32 cellular contexts compared by ENCODE assay signal in the genomic region with DNA sequence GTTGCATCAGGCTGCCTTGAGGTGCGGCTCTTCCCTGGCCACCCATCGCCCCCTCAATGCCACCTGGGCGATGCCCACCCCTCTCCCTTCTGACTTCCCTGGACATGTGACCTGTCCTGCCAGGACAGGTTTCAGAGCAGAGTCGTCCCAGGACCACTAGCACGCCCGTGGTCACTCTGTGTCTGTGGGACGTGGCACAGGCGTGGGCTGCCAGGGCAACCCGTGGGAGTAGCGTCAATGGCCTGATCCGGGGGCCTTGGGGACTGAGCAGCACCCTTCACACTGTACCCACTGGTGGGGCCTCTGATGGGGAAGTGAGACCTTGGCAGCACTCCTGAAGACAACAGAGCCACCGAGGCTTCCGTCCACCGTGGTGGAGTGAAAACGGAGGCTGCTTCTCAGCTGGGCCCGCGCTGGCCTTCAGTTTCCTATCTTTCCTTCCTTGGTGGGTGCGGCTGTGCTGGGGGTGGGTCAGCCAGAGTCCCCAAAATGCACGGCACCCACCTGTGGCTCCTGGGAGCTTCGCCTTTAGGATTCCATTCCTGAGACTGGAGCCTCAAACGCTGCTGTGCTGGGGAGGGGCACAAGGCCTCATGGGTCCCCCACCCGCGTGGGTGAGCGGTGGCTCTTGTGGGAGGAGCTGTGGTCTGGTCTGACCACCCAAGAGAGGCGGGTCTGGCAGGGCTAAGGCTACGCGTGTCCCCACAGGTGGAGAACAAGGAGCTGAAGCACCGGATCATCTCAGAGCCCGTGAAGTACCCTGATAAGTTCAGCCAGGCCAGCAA. TPM values are rescaled to one million over a fixed set of nuclear protein-coding genes. Genes with fewer than 3 reads are reported as not detected.
A peak's percentile ranks its signal among the peaks of the same experiment; 100 is the strongest.
DNase-seq lines count a peak whose midpoint lies in the region; ATAC-seq and TF ChIP-seq lines count a peak whose summit lies in the region.
"Had no signal": no experiment of that assay in that cellular context is flagged by ENCODE, and none has a peak within 500 bp of the region (broad histone marks: within the 10 kb centered on the region; RNA-seq: fewer than 3 reads in every experiment).

No MANE protein-coding gene starts in this region.

- H3K4me3 Mint-ChIP-seq in stimulated activated memory B cell treated with anti-CD40 and anti-IgM and Interleukin-4, amounts not matched to agents 10 μg/mL and 1 μg/mL and 100 μg/mL, for 72 hours = no peak overlapping the region
- H3K4me3 Mint-ChIP-seq: activated CD4-positive, alpha-beta T cell treated with anti-CD3 and anti-CD28 coated beads for 36 hours; activated CD8-positive, alpha-beta T cell treated with anti-CD3 and anti-CD28 coated beads, Interleukin-2, amount 10 ng/mL, durations not matched to agents 7 days and 5 days; immature natural killer cell; neural progenitor cell; T-helper 2 cell treated with Interferon-gamma antibody and Interleukin-4, amounts not matched to agents 5 μg/mL and 100 μg/mL, for 36 hours had no signal

- H3K27me3 ChIP-seq in H7 (ENCODE audit: control insufficient read depth, insufficient read depth, low read length) (no peaks in the 10 kb centered on the region), lower lobe of right lung (ENCODE audit: low read depth) (peaks cover 5% of the 10 kb centered on the region)
- H3K27me3 ChIP-seq: neural progenitor cell had no signal

- H3K36me3 ChIP-seq in H7 (replicated peaks; ENCODE audit: control insufficient read depth, insufficient read depth, low read length) = no peaks in the 10 kb centered on the region
- H3K36me3 ChIP-seq in lower lobe of right lung = no peaks in the 10 kb centered on the region
- H3K36me3 ChIP-seq: brain microvascular endothelial cell, neural progenitor cell, stomach had no signal

- no peak for TF ChIP-seq CTCF in lower lobe of right lung (IDR thresholded peaks at IDR 0.05)
- TF ChIP-seq CTCF in GM10266 (IDR thresholded peaks at IDR 0.05; ENCODE audit: control insufficient read depth, insufficient read depth, low read depth, missing control alignments) = no peak

- H3K27ac ChIP-seq in lower lobe of right lung = no peak overlapping the region
- H3K27ac ChIP-seq: brain microvascular endothelial cell, dorsolateral prefrontal cortex, GM23248, neural progenitor cell, stomach had no signal

- peaks cover 10% of the 10 kb centered on the region for H3K4me1 Mint-ChIP-seq in stimulated activated memory B cell treated with anti-CD40 and anti-IgM and Interleukin-4, amounts not matched to agents 10 μg/mL and 1 μg/mL and 100 μg/mL, for 72 hours
- H3K4me1 Mint-ChIP-seq: activated CD4-positive, alpha-beta T cell treated with anti-CD3 and anti-CD28 coated beads for 36 hours; neural progenitor cell had no signal

- H3K27me3 Mint-ChIP-seq in stimulated activated memory B cell treated with anti-CD40 and anti-IgM and Interleukin-4, amounts not matched to agents 10 μg/mL and 1 μg/mL and 100 μg/mL, for 72 hours = peaks cover under 1% of the 10 kb centered on the region

- H3K9me3 ChIP-seq in lower lobe of right lung = no peaks in the 10 kb centered on the region
- H3K9me3 ChIP-seq: stomach had no signal

- ATAC-seq in lower lobe of right lung = no peak
- ATAC-seq in stimulated activated memory B cell treated with anti-CD40 and anti-IgM and Interleukin-4, amounts not matched to agents 10 μg/mL and 1 μg/mL and 100 μg/mL, for 72 hours = peak; percentile 25
- ATAC-seq: activated CD4-positive, alpha-beta T cell treated with anti-CD3 and anti-CD28 coated beads for 36 hours; activated CD8-positive, alpha-beta T cell treated with anti-CD3 and anti-CD28 coated beads, Interleukin-2, amount 10 ng/mL, durations not matched to agents 7 days and 5 days; left colon; right cardiac atrium had no signal

- H3K36me3 Mint-ChIP-seq in stimulated activated memory B cell treated with anti-CD40 and anti-IgM and Interleukin-4, amounts not matched to agents 10 μg/mL and 1 μg/mL and 100 μg/mL, for 72 hours = no peaks in the 10 kb centered on the region
- H3K36me3 Mint-ChIP-seq: CD14-positive monocyte, immature natural killer cell, neural progenitor cell had no signal

- no peaks in the 10 kb centered on the region for H3K9me3 Mint-ChIP-seq in stimulated activated memory B cell treated with anti-CD40 and anti-IgM and Interleukin-4, amounts not matched to agents 10 μg/mL and 1 μg/mL and 100 μg/mL, for 72 hours
- H3K9me3 Mint-ChIP-seq: immature natural killer cell had no signal

- no peaks in the 10 kb centered on the region for H3K4me1 ChIP-seq in lower lobe of right lung
- H3K4me1 ChIP-seq: neural progenitor cell had no signal

- DNase-seq in H7 = peak; percentile 61
- peak; percentile 41 for DNase-seq in NOMO-1 treated with DMSO at 0.1 percent for 48 hours (lab: John Stamatoyannopoulos, UW; ENCODE audit: unreplicated experiment)
- peak; percentile 33 for DNase-seq in lower lobe of right lung
- DNase-seq in OCI-M2 (lab: John Stamatoyannopoulos, UW; ENCODE audit: unreplicated experiment) = no peak
- DNase-seq in stimulated activated CD4-positive, alpha-beta T cell treated with anti-CD3 and anti-CD28 coated beads, Interleukin-2, amount 100 ng/mL, for 48 hours = no peak
- no peak for DNase-seq in GM10266 (ENCODE audit: extremely low spot score)
- DNase-seq: activated CD4-positive, alpha-beta T cell treated with anti-CD3 and anti-CD28 coated beads for 36 hours; activated CD8-positive, alpha-beta T cell treated with anti-CD3 and anti-CD28 coated beads, Interleukin-2, amount 10 ng/mL, durations not matched to agents 7 days and 5 days; activated naive CD4-positive, alpha-beta T cell treated with anti-CD3 and anti-CD28 coated beads, Interleukin-2, amount 50 U/mL, for 16 hours; amniotic stem cell; brain microvascular endothelial cell; DND-41; GF-D8; GM23248; immature natural killer cell; IMR-90; left colon; mesenchymal stem cell; NCI-H1092; NCI-H187; NCI-H446 treated with DMSO at 0.1 percent for 48 hours; NCI-H774; stimulated activated CD4-positive, alpha-beta T cell treated with anti-CD3 and anti-CD28 coated beads, Interleukin-2, amount 100 ng/mL, for 24 hours; stimulated activated CD8-positive, alpha-beta memory T cell treated with anti-CD3 and anti-CD28 coated beads, Interleukin-4, amount 100 ng/mL, for 48 hours; stomach had no signal

- H3K4me3 ChIP-seq in H7 (ENCODE audit: insufficient read depth, low read depth, low read length) = no peak overlapping the region
- H3K4me3 ChIP-seq in lower lobe of right lung = no peak overlapping the region
- H3K4me3 ChIP-seq: GM23248, neural progenitor cell, stomach had no signal

- no peak overlapping the region for H3K27ac Mint-ChIP-seq in stimulated activated memory B cell treated with anti-CD40 and anti-IgM and Interleukin-4, amounts not matched to agents 10 μg/mL and 1 μg/mL and 100 μg/mL, for 72 hours
- H3K27ac Mint-ChIP-seq: activated CD4-positive, alpha-beta T cell treated with anti-CD3 and anti-CD28 coated beads for 36 hours; activated CD8-positive, alpha-beta T cell treated with anti-CD3 and anti-CD28 coated beads, Interleukin-2, amount 10 ng/mL, durations not matched to agents 7 days and 5 days; CD14-positive monocyte; immature natural killer cell; T-helper 2 cell treated with Interferon-gamma antibody and Interleukin-4, amounts not matched to agents 5 μg/mL and 100 μg/mL, for 36 hours had no signal

- intact Hi-C loops in lower lobe of right lung (cut with DNase I) = no loop called here

RNA-seq across cellular contexts. Expression of a gene that starts 26.7 kb away (rescaled TPM):
- 0.70 and 2.7 TPM in 2 replicates for total RNA-seq in H7 (2014; rRNA removed; shearing (Covaris generic))
- 21.5 TPM for total RNA-seq in lower lobe of right lung
- total RNA-seq: frontal cortex, GM23248 had no signal

Comparison
In these comparisons a context has a peak if more than half of its experiments do, and no peak if none do; other contexts are left out.
1. DNase-seq: peak in H7 (single experiment), NOMO-1 treated with DMSO at 0.1 percent for 48 hours (single experiment) and lower lobe of right lung (single experiment); none in OCI-M2 (single experiment), stimulated activated CD4-positive, alpha-beta T cell treated with anti-CD3 and anti-CD28 coated beads, Interleukin-2, amount 100 ng/mL, for 48 hours (0 of 2) and GM10266 (single experiment).